1 cellular context compared by ENCODE assay signal in the genomic region with DNA sequence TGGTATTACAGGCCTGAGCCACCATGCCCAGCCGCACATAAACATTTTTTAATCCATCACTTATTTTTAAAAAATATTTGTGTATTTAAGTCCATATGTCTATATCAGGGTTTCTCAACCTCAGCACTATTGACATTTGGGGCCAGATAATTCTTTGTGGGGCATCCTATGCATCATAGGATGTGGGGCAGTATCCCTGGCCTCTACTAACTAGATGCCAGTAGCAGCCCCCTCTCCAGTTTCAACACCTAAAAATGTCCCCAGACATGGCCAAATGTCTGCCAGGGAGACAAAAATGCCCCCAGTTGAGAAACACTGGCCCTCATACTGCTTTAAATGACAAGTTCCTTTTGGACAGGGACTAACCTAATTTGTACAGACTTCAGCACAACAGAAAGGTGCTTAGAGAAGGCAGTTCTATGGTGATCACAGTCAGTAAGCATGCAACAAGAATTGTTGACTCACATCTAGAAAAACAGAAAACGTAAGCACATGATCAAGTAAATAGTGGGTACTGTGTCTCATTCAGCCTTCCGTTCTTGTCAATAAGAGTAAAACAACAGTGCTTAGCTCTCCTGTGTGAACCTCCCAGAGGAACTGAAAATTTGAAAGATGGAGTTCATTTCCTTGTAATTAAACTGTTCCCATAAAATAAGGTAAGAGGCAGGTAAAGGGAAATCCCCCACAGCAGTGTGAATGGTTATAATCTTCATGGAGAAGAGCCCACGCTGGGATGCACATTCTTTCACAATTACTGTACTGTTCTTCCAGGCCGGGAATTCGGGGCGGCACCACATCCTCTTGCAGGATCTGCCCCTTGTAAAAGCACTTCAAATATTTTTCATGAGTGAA.
TF ChIP-seq lines count a peak whose summit lies in the region.

No MANE protein-coding gene starts in this region.

TF ChIP-seq in HCT116, 20 proteins besides CTCF, POLR2A, EP300 and RAD21 (continued from another document):
- TF ChIP-seq, protein P1, sequence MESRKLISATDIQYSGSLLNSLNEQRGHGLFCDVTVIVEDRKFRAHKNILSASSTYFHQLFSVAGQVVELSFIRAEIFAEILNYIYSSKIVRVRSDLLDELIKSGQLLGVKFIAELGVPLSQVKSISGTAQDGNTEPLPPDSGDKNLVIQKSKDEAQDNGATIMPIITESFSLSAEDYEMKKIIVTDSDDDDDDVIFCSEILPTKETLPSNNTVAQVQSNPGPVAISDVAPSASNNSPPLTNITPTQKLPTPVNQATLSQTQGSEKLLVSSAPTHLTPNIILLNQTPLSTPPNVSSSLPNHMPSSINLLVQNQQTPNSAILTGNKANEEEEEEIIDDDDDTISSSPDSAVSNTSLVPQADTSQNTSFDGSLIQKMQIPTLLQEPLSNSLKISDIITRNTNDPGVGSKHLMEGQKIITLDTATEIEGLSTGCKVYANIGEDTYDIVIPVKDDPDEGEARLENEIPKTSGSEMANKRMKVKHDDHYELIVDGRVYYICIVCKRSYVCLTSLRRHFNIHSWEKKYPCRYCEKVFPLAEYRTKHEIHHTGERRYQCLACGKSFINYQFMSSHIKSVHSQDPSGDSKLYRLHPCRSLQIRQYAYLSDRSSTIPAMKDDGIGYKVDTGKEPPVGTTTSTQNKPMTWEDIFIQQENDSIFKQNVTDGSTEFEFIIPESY (IDR thresholded peaks at IDR 0.05; ENCODE audit: extremely low read depth, insufficient replicate concordance, low read length) = no peak
- TF ChIP-seq ATF3 (IDR thresholded peaks at IDR 0.05) = no peak
- TF ChIP-seq EZH2phosphoT487 (IDR thresholded peaks at IDR 0.05; ENCODE audit: borderline replicate concordance) = no peak
- TF ChIP-seq JUND (IDR thresholded peaks at IDR 0.05) = peak; percentile 64
- peak; percentile 55 for TF ChIP-seq FOSL1 (IDR thresholded peaks at IDR 0.05; ENCODE audit: low read depth)
- TF ChIP-seq ZFX (IDR thresholded peaks at IDR 0.05) = no peak
- TF ChIP-seq SP1 (IDR thresholded peaks at IDR 0.05; ENCODE audit: low read depth) = peak; percentile 47
- TF ChIP-seq EGR1 (IDR thresholded peaks at IDR 0.05; ENCODE audit: low read depth) = peak; percentile 33; the same call in 1 of the 2 replicates
- TF ChIP-seq CEBPB (IDR thresholded peaks at IDR 0.05; ENCODE audit: low read depth) = no peak; the same call in 1 of the 2 replicates
- TF ChIP-seq ELF1 (IDR thresholded peaks at IDR 0.05; ENCODE audit: borderline replicate concordance, low read depth) = no peak
- TF ChIP-seq ZNF274 (IDR thresholded peaks at IDR 0.05; ENCODE audit: low read depth, low read length) = no peak
- TF ChIP-seq YY1 (IDR thresholded peaks at IDR 0.05; ENCODE audit: extremely low read depth, insufficient replicate concordance, low read depth, low read length) = no peak
- TF ChIP-seq EZH2 (IDR thresholded peaks at IDR 0.05) = no peak
- no peak for TF ChIP-seq CBX3 (IDR thresholded peaks at IDR 0.05; ENCODE audit: low read depth)
- TF ChIP-seq, protein P2, sequence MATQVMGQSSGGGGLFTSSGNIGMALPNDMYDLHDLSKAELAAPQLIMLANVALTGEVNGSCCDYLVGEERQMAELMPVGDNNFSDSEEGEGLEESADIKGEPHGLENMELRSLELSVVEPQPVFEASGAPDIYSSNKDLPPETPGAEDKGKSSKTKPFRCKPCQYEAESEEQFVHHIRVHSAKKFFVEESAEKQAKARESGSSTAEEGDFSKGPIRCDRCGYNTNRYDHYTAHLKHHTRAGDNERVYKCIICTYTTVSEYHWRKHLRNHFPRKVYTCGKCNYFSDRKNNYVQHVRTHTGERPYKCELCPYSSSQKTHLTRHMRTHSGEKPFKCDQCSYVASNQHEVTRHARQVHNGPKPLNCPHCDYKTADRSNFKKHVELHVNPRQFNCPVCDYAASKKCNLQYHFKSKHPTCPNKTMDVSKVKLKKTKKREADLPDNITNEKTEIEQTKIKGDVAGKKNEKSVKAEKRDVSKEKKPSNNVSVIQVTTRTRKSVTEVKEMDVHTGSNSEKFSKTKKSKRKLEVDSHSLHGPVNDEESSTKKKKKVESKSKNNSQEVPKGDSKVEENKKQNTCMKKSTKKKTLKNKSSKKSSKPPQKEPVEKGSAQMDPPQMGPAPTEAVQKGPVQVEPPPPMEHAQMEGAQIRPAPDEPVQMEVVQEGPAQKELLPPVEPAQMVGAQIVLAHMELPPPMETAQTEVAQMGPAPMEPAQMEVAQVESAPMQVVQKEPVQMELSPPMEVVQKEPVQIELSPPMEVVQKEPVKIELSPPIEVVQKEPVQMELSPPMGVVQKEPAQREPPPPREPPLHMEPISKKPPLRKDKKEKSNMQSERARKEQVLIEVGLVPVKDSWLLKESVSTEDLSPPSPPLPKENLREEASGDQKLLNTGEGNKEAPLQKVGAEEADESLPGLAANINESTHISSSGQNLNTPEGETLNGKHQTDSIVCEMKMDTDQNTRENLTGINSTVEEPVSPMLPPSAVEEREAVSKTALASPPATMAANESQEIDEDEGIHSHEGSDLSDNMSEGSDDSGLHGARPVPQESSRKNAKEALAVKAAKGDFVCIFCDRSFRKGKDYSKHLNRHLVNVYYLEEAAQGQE (IDR thresholded peaks at IDR 0.05; ENCODE audit: low read depth) = no peak
- no peak for TF ChIP-seq POLR2AphosphoS5 (IDR thresholded peaks at IDR 0.05; ENCODE audit: low read depth, low read length)
